ENCODE assay signal across 1 cellular context in genomic region chr7:726854-727103, GRCh38.
TF ChIP-seq lines count a peak whose summit lies in the region.

No MANE protein-coding gene starts in this region.

TF ChIP-seq in WTC11, 78 proteins besides CTCF, POLR2A, EP300 and RAD21 (continued from another document):
- TF ChIP-seq, protein P1, sequence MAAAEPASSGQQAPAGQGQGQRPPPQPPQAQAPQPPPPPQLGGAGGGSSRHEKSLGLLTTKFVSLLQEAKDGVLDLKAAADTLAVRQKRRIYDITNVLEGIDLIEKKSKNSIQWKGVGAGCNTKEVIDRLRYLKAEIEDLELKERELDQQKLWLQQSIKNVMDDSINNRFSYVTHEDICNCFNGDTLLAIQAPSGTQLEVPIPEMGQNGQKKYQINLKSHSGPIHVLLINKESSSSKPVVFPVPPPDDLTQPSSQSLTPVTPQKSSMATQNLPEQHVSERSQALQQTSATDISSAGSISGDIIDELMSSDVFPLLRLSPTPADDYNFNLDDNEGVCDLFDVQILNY (CRISPR knock-in tag; IDR thresholded peaks at IDR 0.05) = no peak
- no peak for TF ChIP-seq ZNF423 (CRISPR knock-in tag; IDR thresholded peaks at IDR 0.05)
- peak; percentile 55; the same call in 1 of the 2 replicates for TF ChIP-seq ZNF232 (CRISPR knock-in tag; IDR thresholded peaks at IDR 0.05)
